ENCODE assay signal across 8 cellular contexts in genomic region chr1:7070389-7071029, GRCh38.
A peak's percentile ranks its signal among the peaks of the same experiment; 100 is the strongest.
DNase-seq lines count a peak whose midpoint lies in the region; ATAC-seq and TF ChIP-seq lines count a peak whose summit lies in the region.

No MANE protein-coding gene starts in this region.

- H3K4me2 ChIP-seq in Karpas-422 (ENCODE audit: low read depth, low read length, poor library complexity, severe bottlenecking) = peak overlapping the region; percentile 40

- no peaks in the 10 kb centered on the region for H3K36me3 Mint-ChIP-seq in activated naive CD8-positive, alpha-beta T cell treated with anti-CD3 and anti-CD28 coated beads, Interleukin-2, amount 50 U/mL, for 24 hours (ENCODE audit: low read depth)

- H3K9me3 ChIP-seq in Karpas-422 (ENCODE audit: low read length) (no peaks in the 10 kb centered on the region), left ventricle myocardium inferior (replicated peaks) (no peaks in the 10 kb centered on the region)

- intact Hi-C loops in left ventricle myocardium inferior (cut with micrococcal nuclease) = loop anchor here (10.0 kb wide), 1 partner anchor 346 kb away; no protein-coding TSS in a partner anchor

- H4K20me1 ChIP-seq in Karpas-422 (ENCODE audit: insufficient read depth, low read depth, low read length) = peaks cover 5% of the 10 kb centered on the region; the same call in 1 of the 2 replicates

- H3K9me2 ChIP-seq in Karpas-422 (replicated peaks; ENCODE audit: insufficient read depth, low read length) = no peaks in the 10 kb centered on the region

- H3K36me3 ChIP-seq in Karpas-422 (ENCODE audit: insufficient read depth, low read length) (no peaks in the 10 kb centered on the region), left ventricle myocardium inferior (no peaks in the 10 kb centered on the region)

- H3K4me3 Mint-ChIP-seq in activated naive CD8-positive, alpha-beta T cell treated with anti-CD3 and anti-CD28 coated beads, Interleukin-2, amount 50 U/mL, for 24 hours = no peak overlapping the region

- DNase-seq in Daoy (ENCODE audit: low read depth) (peak; percentile 79), Karpas-422 (peak; percentile 88), SKM-1 treated with dmso at 0.1 percent for 144 hours (lab: John Stamatoyannopoulos, UW; ENCODE audit: unreplicated experiment) (peak; percentile 7), left ventricle myocardium inferior (peak; percentile 51), pulmonary artery endothelial cell (ENCODE audit: low read depth, low spot score) (peak; percentile 26)
- DNase-seq in activated naive CD8-positive, alpha-beta T cell treated with anti-CD3 and anti-CD28 coated beads, Interleukin-2, amount 50 U/mL, for 24 hours = peak; percentile 45

- H3K27ac ChIP-seq in Karpas-422 (ENCODE audit: low read length) (no peak overlapping the region), left ventricle myocardium inferior (replicated peaks) (no peak overlapping the region)

- H3K4me3 ChIP-seq in Karpas-422 (ENCODE audit: low read length) (no peak overlapping the region), left ventricle myocardium inferior (peak overlapping the region; percentile 58)

- H3K4me1 Mint-ChIP-seq in activated naive CD8-positive, alpha-beta T cell treated with anti-CD3 and anti-CD28 coated beads, Interleukin-2, amount 50 U/mL, for 24 hours = peaks cover 2% of the 10 kb centered on the region

- peak; percentile 85 for TF ChIP-seq CTCF in left ventricle myocardium inferior (IDR thresholded peaks at IDR 0.05; ENCODE audit: borderline replicate concordance)

- peaks cover 21% of the 10 kb centered on the region for H3K27me3 Mint-ChIP-seq in activated naive CD8-positive, alpha-beta T cell treated with anti-CD3 and anti-CD28 coated beads, Interleukin-2, amount 50 U/mL, for 24 hours

- peaks cover 14% of the 10 kb centered on the region for H3K4me1 ChIP-seq in Karpas-422 (ENCODE audit: low read length)
- H3K4me1 ChIP-seq in left ventricle myocardium inferior = peaks cover 9% of the 10 kb centered on the region

- no peaks in the 10 kb centered on the region for H3K79me2 ChIP-seq in Karpas-422 (ENCODE audit: low read length)

- H3K27ac Mint-ChIP-seq in activated naive CD8-positive, alpha-beta T cell treated with anti-CD3 and anti-CD28 coated beads, Interleukin-2, amount 50 U/mL, for 24 hours = no peak overlapping the region

- no peaks in the 10 kb centered on the region for H3K9me3 Mint-ChIP-seq in activated naive CD8-positive, alpha-beta T cell treated with anti-CD3 and anti-CD28 coated beads, Interleukin-2, amount 50 U/mL, for 24 hours

- 0 out of 2 replicates have a peak overlapping the region, but pooled peaks have one; percentile 20 for H3K9ac ChIP-seq in Karpas-422 (ENCODE audit: low read length)

- H3K27me3 ChIP-seq in Karpas-422 (ENCODE audit: low read length) = no peaks in the 10 kb centered on the region
- H3K27me3 ChIP-seq in left ventricle myocardium inferior (ENCODE audit: low read depth) = peaks cover 30% of the 10 kb centered on the region

- no peak overlapping the region for H2AFZ ChIP-seq in Karpas-422 (ENCODE audit: low read length)

- ATAC-seq in activated naive CD8-positive, alpha-beta T cell treated with anti-CD3 and anti-CD28 coated beads, Interleukin-2, amount 50 U/mL, for 24 hours = peak; percentile 63
- ATAC-seq in GM19467 (IDR thresholded peaks at IDR 0.05; ENCODE audit: unreplicated experiment) = no peak
- ATAC-seq in GM21526 (IDR thresholded peaks at IDR 0.05; ENCODE audit: low FRiP score, unreplicated experiment) = no peak

Comparison
In these comparisons a context has a peak if more than half of its experiments do, and no peak if none do; other contexts are left out.
1. DNase-seq: peak in every context shown above with its lines; median percentile 88 in Karpas-422; 79 in Daoy; 51 in left ventricle myocardium inferior; 45 in activated naive CD8-positive, alpha-beta T cell treated with anti-CD3 and anti-CD28 coated beads, Interleukin-2, amount 50 U/mL, for 24 hours; 26 in pulmonary artery endothelial cell; 7 in SKM-1 treated with dmso at 0.1 percent for 144 hours.